Comparison of ENCODE assay signal across 16 cellular contexts in genomic region chr4:11698033-11698432, GRCh38.
"Had no signal": no experiment of that assay in that cellular context is flagged by ENCODE, and none has a peak within 500 bp of the region (broad histone marks: within the 10 kb centered on the region; RNA-seq: fewer than 3 reads in every experiment).

No MANE protein-coding gene starts in this region.

- H3K4me1 Mint-ChIP-seq: activated CD4-positive, alpha-beta memory T cell treated with anti-CD3 and anti-CD28 coated beads, Interleukin-2, amount 10 ng/mL, durations not matched to agents 7 days and 5 days; activated naive CD8-positive, alpha-beta T cell treated with anti-CD3 and anti-CD28 coated beads, Interleukin-2, amount 10 ng/mL, durations not matched to agents 7 days and 5 days; central memory CD8-positive, alpha-beta T cell; nephron progenitor cell; stimulated activated effector memory CD8-positive, alpha-beta T cell treated with anti-CD3 and anti-CD28 coated beads, Interleukin-12 subunit alpha, Interleukin-12 subunit beta, amount 100 ng/mL, for 72 hours had no signal

- H3K27ac Mint-ChIP-seq: activated CD4-positive, alpha-beta memory T cell treated with anti-CD3 and anti-CD28 coated beads, Interleukin-2, amount 10 ng/mL, durations not matched to agents 7 days and 5 days; activated naive CD8-positive, alpha-beta T cell treated with anti-CD3 and anti-CD28 coated beads, Interleukin-2, amount 10 ng/mL, durations not matched to agents 7 days and 5 days; activated T-cell treated with anti-CD3 and anti-CD28 coated beads, Interleukin-2, amount 50 U/mL, for 72 hours; nephron progenitor cell; stimulated activated effector memory CD8-positive, alpha-beta T cell treated with anti-CD3 and anti-CD28 coated beads, Interleukin-12 subunit alpha, Interleukin-12 subunit beta, amount 100 ng/mL, for 72 hours; T-helper 2 cell treated with Interferon-gamma antibody and Interleukin-4, amounts not matched to agents 5 μg/mL and 100 μg/mL, for 36 hours had no signal

- H3K4me1 ChIP-seq: left lung, transverse colon had no signal

- H3K9me3 Mint-ChIP-seq: activated CD4-positive, alpha-beta memory T cell treated with anti-CD3 and anti-CD28 coated beads, Interleukin-2, amount 10 ng/mL, durations not matched to agents 7 days and 5 days; activated naive CD8-positive, alpha-beta T cell treated with anti-CD3 and anti-CD28 coated beads, Interleukin-2, amount 10 ng/mL, durations not matched to agents 7 days and 5 days; central memory CD8-positive, alpha-beta T cell; T-helper 2 cell treated with Interferon-gamma antibody and Interleukin-4, amounts not matched to agents 5 μg/mL and 100 μg/mL, for 36 hours had no signal

- H3K27me3 ChIP-seq: left lung, ovary, transverse colon had no signal

- H3K27ac ChIP-seq: left lung, ovary, transverse colon had no signal

- H3K4me3 Mint-ChIP-seq: activated CD4-positive, alpha-beta memory T cell treated with anti-CD3 and anti-CD28 coated beads, Interleukin-2, amount 10 ng/mL, durations not matched to agents 7 days and 5 days; activated naive CD8-positive, alpha-beta T cell treated with anti-CD3 and anti-CD28 coated beads, Interleukin-2, amount 10 ng/mL, durations not matched to agents 7 days and 5 days; activated T-cell treated with anti-CD3 and anti-CD28 coated beads, Interleukin-2, amount 50 U/mL, for 72 hours; central memory CD8-positive, alpha-beta T cell; nephron progenitor cell; stimulated activated effector memory CD8-positive, alpha-beta T cell treated with anti-CD3 and anti-CD28 coated beads, Interleukin-12 subunit alpha, Interleukin-12 subunit beta, amount 100 ng/mL, for 72 hours; T-helper 2 cell treated with Interferon-gamma antibody and Interleukin-4, amounts not matched to agents 5 μg/mL and 100 μg/mL, for 36 hours had no signal

- H3K36me3 ChIP-seq: left lung, ovary, transverse colon had no signal

- H3K9me3 ChIP-seq: ovary had no signal

- DNase-seq: activated CD4-positive, alpha-beta memory T cell treated with anti-CD3 and anti-CD28 coated beads, Interleukin-2, amount 10 ng/mL, durations not matched to agents 7 days and 5 days; activated CD4-positive, alpha-beta T cell treated with anti-CD3 and anti-CD28 coated beads for 1 hour; activated gamma-delta T cell treated with Interleukin-2 at 50 U/mL for 16 hours; activated naive CD8-positive, alpha-beta T cell treated with anti-CD3 and anti-CD28 coated beads, Interleukin-2, amount 10 ng/mL, durations not matched to agents 7 days and 5 days; activated T-cell treated with anti-CD3 and anti-CD28 coated beads, Interleukin-2, amount 50 U/mL, for 72 hours; aorta; cortex of kidney; effector CD8-positive, alpha-beta T cell; left lung; nephron progenitor cell; ovary; retina; transverse colon had no signal

- H3K27me3 Mint-ChIP-seq: activated CD4-positive, alpha-beta memory T cell treated with anti-CD3 and anti-CD28 coated beads, Interleukin-2, amount 10 ng/mL, durations not matched to agents 7 days and 5 days; central memory CD8-positive, alpha-beta T cell had no signal

- H3K4me3 ChIP-seq: left lung, ovary, transverse colon had no signal

- H3K36me3 Mint-ChIP-seq: activated naive CD8-positive, alpha-beta T cell treated with anti-CD3 and anti-CD28 coated beads, Interleukin-2, amount 10 ng/mL, durations not matched to agents 7 days and 5 days; stimulated activated effector memory CD8-positive, alpha-beta T cell treated with anti-CD3 and anti-CD28 coated beads, Interleukin-12 subunit alpha, Interleukin-12 subunit beta, amount 100 ng/mL, for 72 hours had no signal

- ATAC-seq: stimulated activated effector memory CD8-positive, alpha-beta T cell treated with anti-CD3 and anti-CD28 coated beads, Interleukin-12 subunit alpha, Interleukin-12 subunit beta, amount 100 ng/mL, for 72 hours had no signal
